9 cellular contexts compared by ENCODE assay signal in the genomic region with DNA sequence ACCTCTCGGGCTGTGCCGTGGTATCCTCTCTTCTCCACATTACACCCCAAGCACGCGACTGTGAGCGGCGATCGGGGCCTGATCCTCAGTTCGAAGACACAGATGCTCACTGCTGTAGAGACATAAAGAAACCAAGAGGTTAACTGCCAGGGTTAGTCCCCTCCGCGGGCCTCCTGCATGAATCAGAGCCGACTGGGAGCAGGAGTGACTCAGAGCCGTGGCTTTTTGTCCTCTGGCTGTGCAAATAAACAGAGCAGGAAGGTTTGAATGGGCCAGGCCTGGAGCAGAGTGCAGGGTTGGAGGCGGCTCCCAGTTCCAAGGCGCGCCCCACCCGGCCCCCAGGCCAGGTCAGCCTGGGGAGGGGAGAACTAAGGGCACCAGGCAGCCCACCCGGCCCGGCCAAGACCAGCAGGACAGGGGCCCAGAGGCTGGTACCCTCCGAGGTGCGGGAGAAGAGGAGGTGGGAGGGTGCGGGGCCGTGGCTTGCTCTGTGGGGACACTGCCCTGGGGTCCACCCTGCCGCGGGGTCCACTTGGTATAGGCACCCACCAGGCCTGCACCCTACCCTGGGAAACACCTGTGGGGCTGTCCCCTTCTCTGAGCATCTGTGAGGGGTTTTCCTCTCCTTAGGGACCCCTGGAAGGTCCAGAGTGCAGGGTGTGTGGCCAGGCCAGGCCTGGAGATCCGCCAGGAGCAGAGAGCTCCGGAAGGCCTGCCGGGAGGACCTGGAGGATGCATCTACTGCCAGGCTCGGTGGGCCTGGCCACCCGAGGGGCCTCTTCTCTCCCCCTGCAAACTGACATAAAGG. TPM values are rescaled to one million over a fixed set of nuclear protein-coding genes. Genes with fewer than 3 reads are reported as not detected.
A peak's percentile ranks its signal among the peaks of the same experiment; 100 is the strongest.
DNase-seq lines count a peak whose midpoint lies in the region; ATAC-seq and TF ChIP-seq lines count a peak whose summit lies in the region.
"Had no signal": no experiment of that assay in that cellular context is flagged by ENCODE, and none has a peak within 500 bp of the region (broad histone marks: within the 10 kb centered on the region; RNA-seq: fewer than 3 reads in every experiment).

No MANE protein-coding gene starts in this region.

- peaks cover 21 to 82% (median 26%) of the 10 kb centered on the region in 3 donors for H3K4me1 ChIP-seq in esophagus squamous epithelium
- peaks cover 15% of the 10 kb centered on the region for H3K4me1 ChIP-seq in neuron (ENCODE audit: insufficient read depth, low read length)

- no peaks in the 10 kb centered on the region for H3K27me3 ChIP-seq in esophagus squamous epithelium
- H3K27me3 ChIP-seq in neuron (ENCODE audit: insufficient read depth, low read length): peaks cover 16% of the 10 kb centered on the region

- H3K36me3 Mint-ChIP-seq in activated CD4-positive, alpha-beta T cell treated with anti-CD3 and anti-CD28 coated beads for 36 hours (ENCODE audit: low read depth): no peaks in the 10 kb centered on the region
- H3K36me3 Mint-ChIP-seq in glutamatergic neuron (ENCODE audit: unreplicated experiment): peaks cover 7% of the 10 kb centered on the region
- H3K36me3 Mint-ChIP-seq: activated naive CD4-positive, alpha-beta T cell treated with anti-CD3 and anti-CD28 coated beads, Interleukin-2, amount 50 U/mL, for 24 hours had no signal

- H3K36me3 ChIP-seq in esophagus squamous epithelium (no peaks in the 10 kb centered on the region), neuron (ENCODE audit: insufficient read depth, low read length) (no peaks in the 10 kb centered on the region)

- ATAC-seq in activated CD4-positive, alpha-beta T cell treated with anti-CD3 and anti-CD28 coated beads for 36 hours: peak; percentile 100
- ATAC-seq in HG02852 (IDR thresholded peaks at IDR 0.05; ENCODE audit: unreplicated experiment): no peak

- POLR2A ChIA-PET in activated CD4-positive, alpha-beta T cell treated with anti-CD3 and anti-CD28 coated beads for 36 hours (lab: Charles Lee): no interaction called here

- H3K4me1 Mint-ChIP-seq in activated CD4-positive, alpha-beta T cell treated with anti-CD3 and anti-CD28 coated beads for 36 hours: peaks cover 3% of the 10 kb centered on the region
- H3K4me1 Mint-ChIP-seq in glutamatergic neuron (ENCODE audit: low read depth, unreplicated experiment): peaks cover 2% of the 10 kb centered on the region
- H3K4me1 Mint-ChIP-seq: activated naive CD4-positive, alpha-beta T cell treated with anti-CD3 and anti-CD28 coated beads, Interleukin-2, amount 50 U/mL, for 24 hours had no signal

- peak; percentile 85 for DNase-seq in activated CD4-positive, alpha-beta T cell treated with anti-CD3 and anti-CD28 coated beads for 36 hours
- DNase-seq in activated CD4-positive, alpha-beta T cell treated with anti-CD3 and anti-CD28 coated beads, Interleukin-2, amount 50 U/mL, for 4 hours: no peak
- peak; percentile 93 for DNase-seq in SW480 (ENCODE audit: low spot score)
- peak; percentile 13 for DNase-seq in esophagus squamous epithelium (lab: John Stamatoyannopoulos, UW)
- DNase-seq in ureter (ENCODE audit: low spot score): peak; percentile 92
- no peak for DNase-seq in glutamatergic neuron

- no peaks in the 10 kb centered on the region for H3K9me3 Mint-ChIP-seq in activated CD4-positive, alpha-beta T cell treated with anti-CD3 and anti-CD28 coated beads for 36 hours (ENCODE audit: low read depth)
- H3K9me3 Mint-ChIP-seq in glutamatergic neuron (ENCODE audit: unreplicated experiment): peaks cover 2% of the 10 kb centered on the region
- H3K9me3 Mint-ChIP-seq: activated naive CD4-positive, alpha-beta T cell treated with anti-CD3 and anti-CD28 coated beads, Interleukin-2, amount 50 U/mL, for 24 hours had no signal

- peaks cover 6% of the 10 kb centered on the region for H3K27me3 Mint-ChIP-seq in activated CD4-positive, alpha-beta T cell treated with anti-CD3 and anti-CD28 coated beads for 36 hours
- peaks cover 3% of the 10 kb centered on the region for H3K27me3 Mint-ChIP-seq in glutamatergic neuron (ENCODE audit: unreplicated experiment)

- intact Hi-C loops in activated CD4-positive, alpha-beta T cell treated with anti-CD3 and anti-CD28 coated beads for 36 hours (cut with DNase I, micrococcal nuclease): no loop called here
- intact Hi-C loops in esophagus squamous epithelium (cut with DNase I): no loop called here

- H2AFZ ChIP-seq in neuron (ENCODE audit: low read depth, low read length): peak overlapping the region; percentile 3

- H3K27ac Mint-ChIP-seq in activated CD4-positive, alpha-beta T cell treated with anti-CD3 and anti-CD28 coated beads for 36 hours: no peak overlapping the region
- no peak overlapping the region for H3K27ac Mint-ChIP-seq in glutamatergic neuron (ENCODE audit: unreplicated experiment)
- H3K27ac Mint-ChIP-seq: activated naive CD4-positive, alpha-beta T cell treated with anti-CD3 and anti-CD28 coated beads, Interleukin-2, amount 50 U/mL, for 24 hours had no signal

- no peak overlapping the region for H3K4me3 Mint-ChIP-seq in activated CD4-positive, alpha-beta T cell treated with anti-CD3 and anti-CD28 coated beads for 36 hours
- no peak overlapping the region for H3K4me3 Mint-ChIP-seq in glutamatergic neuron (ENCODE audit: unreplicated experiment)
- H3K4me3 Mint-ChIP-seq: activated naive CD4-positive, alpha-beta T cell treated with anti-CD3 and anti-CD28 coated beads, Interleukin-2, amount 50 U/mL, for 24 hours had no signal

- H3K27ac ChIP-seq in esophagus squamous epithelium: peak overlapping the region; percentile 66 to 89 (median 84)

- H3K4me3 ChIP-seq in esophagus squamous epithelium: peak overlapping the region in 2 of 4 donors; percentile 12 to 53
- H3K4me3 ChIP-seq in neuron (ENCODE audit: low read length): no peak overlapping the region

- 0 to 23% methylated on average over 2 to 9 of the region's 29 CpGs for WGBS in esophagus squamous epithelium, 2 donors

- peak in 1 of 4 donors; percentile 15 for TF ChIP-seq POLR2A in esophagus squamous epithelium (IDR thresholded peaks at IDR 0.05)

- H3K9me3 ChIP-seq in esophagus squamous epithelium: no peaks in the 10 kb centered on the region
- peaks cover 3% of the 10 kb centered on the region for H3K9me3 ChIP-seq in neuron (ENCODE audit: low read length)

- TF ChIP-seq CTCF in esophagus squamous epithelium (IDR thresholded peaks at IDR 0.05) (no peak), glutamatergic neuron (IDR thresholded peaks at IDR 0.05; ENCODE audit: partially characterized antibody, unreplicated experiment) (no peak)

- CTCF ChIA-PET in activated CD4-positive, alpha-beta T cell treated with anti-CD3 and anti-CD28 coated beads for 36 hours (lab: Charles Lee): no interaction called here

RNA-seq across cellular contexts. Expression of a gene that starts 16.5 kb away (rescaled TPM):
- total RNA-seq in activated CD4-positive, alpha-beta T cell treated with anti-CD3 and anti-CD28 coated beads for 36 hours: not detected
- total RNA-seq in esophagus squamous epithelium: 10 to 100 TPM in 1 of 4 donors, 1 to 10 TPM in 3; 3.1 to 33.0 (median 4.9) TPM
- 12.9 TPM for total RNA-seq in ureter
- total RNA-seq in glutamatergic neuron (ENCODE audit: unreplicated experiment): not detected

Comparison
In these comparisons a context has a peak if more than half of its experiments do, and no peak if none do; other contexts are left out.
1. DNase-seq: peak in activated CD4-positive, alpha-beta T cell treated with anti-CD3 and anti-CD28 coated beads for 36 hours (single experiment), SW480 (single experiment), esophagus squamous epithelium (single experiment) and ureter (single experiment); none in activated CD4-positive, alpha-beta T cell treated with anti-CD3 and anti-CD28 coated beads, Interleukin-2, amount 50 U/mL, for 4 hours (0 of 2) and glutamatergic neuron (single experiment).